Comparison of ENCODE assay signal across 27 cellular contexts in the genomic region with DNA sequence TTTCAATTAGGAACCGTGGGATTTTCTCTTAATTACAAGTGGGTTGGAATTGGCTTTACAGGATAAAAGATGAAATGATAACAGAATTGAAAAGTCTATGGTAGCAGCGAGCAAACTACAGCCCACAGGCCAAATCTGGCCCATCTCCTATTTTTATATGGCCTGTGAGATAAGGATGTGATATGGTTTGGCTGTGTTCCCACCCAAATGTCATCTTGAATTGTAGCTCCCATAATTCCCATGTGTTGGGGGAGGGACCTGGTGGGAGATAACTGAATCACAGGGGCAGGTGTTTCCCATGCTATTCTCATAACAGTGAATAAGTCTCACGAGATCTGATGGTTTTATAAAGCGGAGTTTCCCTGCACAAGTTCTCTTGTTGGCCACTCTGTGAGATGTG.
"Had no signal": no experiment of that assay in that cellular context is flagged by ENCODE, and none has a peak within 500 bp of the region (broad histone marks: within the 10 kb centered on the region; RNA-seq: fewer than 3 reads in every experiment).

No MANE protein-coding gene starts in this region.

- H3K9me3 Mint-ChIP-seq: activated naive CD4-positive, alpha-beta T cell treated with anti-CD3 and anti-CD28 coated beads, Interleukin-2, amount 50 U/mL, for 24 hours; activated naive CD8-positive, alpha-beta T cell treated with anti-CD3 and anti-CD28 coated beads, Interleukin-2, amount 50 U/mL, for 24 hours; activated T-helper 2 cell treated with anti-CD3 and anti-CD28 coated beads, Interferon-gamma antibody, Interleukin-2, Interleukin-4, amounts not matched to agents 10 μg/mL and 5 μg/mL and 100 μg/mL, durations not matched to agents 14 hours and 24 hours and 36 hours; nephron; stimulated activated effector memory CD8-positive, alpha-beta T cell treated with anti-CD3 and anti-CD28 coated beads, Interleukin-12 subunit alpha, Interleukin-12 subunit beta, amount 100 ng/mL, for 72 hours; stimulated activated naive CD8-positive, alpha-beta T cell treated with anti-CD3 and anti-CD28 coated beads, Interleukin-15, Interleukin-2, amounts not matched to agents 100 ng/mL and 50 ng/mL, for 24 hours had no signal

- ATAC-seq: activated CD8-positive, alpha-beta memory T cell treated with anti-CD3 and anti-CD28 coated beads, Interleukin-2, amount 10 ng/mL, durations not matched to agents 7 days and 5 days; activated CD8-positive, alpha-beta T cell treated with anti-CD3 and anti-CD28 coated beads, Interleukin-2, amount 10 ng/mL, durations not matched to agents 7 days and 5 days; activated naive CD8-positive, alpha-beta T cell treated with anti-CD3 and anti-CD28 coated beads, Interleukin-2, amount 50 U/mL, for 24 hours; gastrocnemius medialis; stimulated activated effector memory CD8-positive, alpha-beta T cell treated with anti-CD3 and anti-CD28 coated beads, Interleukin-12 subunit alpha, Interleukin-12 subunit beta, amount 100 ng/mL, for 72 hours; WTC11 had no signal

- H3K9me3 ChIP-seq: breast epithelium, gastrocnemius medialis, sigmoid colon, thoracic aorta, uterus had no signal

- H3K4me3 Mint-ChIP-seq: activated CD8-positive, alpha-beta memory T cell treated with anti-CD3 and anti-CD28 coated beads, Interleukin-2, amount 10 ng/mL, durations not matched to agents 7 days and 5 days; activated CD8-positive, alpha-beta T cell treated with anti-CD3 and anti-CD28 coated beads, Interleukin-2, amount 10 ng/mL, durations not matched to agents 7 days and 5 days; activated naive CD4-positive, alpha-beta T cell treated with anti-CD3 and anti-CD28 coated beads, Interleukin-2, amount 50 U/mL, for 24 hours; activated naive CD8-positive, alpha-beta T cell treated with anti-CD3 and anti-CD28 coated beads, Interleukin-2, amount 50 U/mL, for 24 hours; nephron; stimulated activated effector memory CD8-positive, alpha-beta T cell treated with anti-CD3 and anti-CD28 coated beads, Interleukin-12 subunit alpha, Interleukin-12 subunit beta, amount 100 ng/mL, for 72 hours; stimulated activated naive CD8-positive, alpha-beta T cell treated with anti-CD3 and anti-CD28 coated beads, Interleukin-15, Interleukin-2, amounts not matched to agents 100 ng/mL and 50 ng/mL, for 24 hours; WTC11 had no signal

- H3K27me3 ChIP-seq: breast epithelium, gastrocnemius medialis, sigmoid colon, uterus had no signal

- H3K4me1 Mint-ChIP-seq: activated CD8-positive, alpha-beta memory T cell treated with anti-CD3 and anti-CD28 coated beads, Interleukin-2, amount 10 ng/mL, durations not matched to agents 7 days and 5 days; activated naive CD4-positive, alpha-beta T cell treated with anti-CD3 and anti-CD28 coated beads, Interleukin-2, amount 50 U/mL, for 24 hours; activated naive CD8-positive, alpha-beta T cell treated with anti-CD3 and anti-CD28 coated beads, Interleukin-2, amount 50 U/mL, for 24 hours; stimulated activated effector memory CD8-positive, alpha-beta T cell treated with anti-CD3 and anti-CD28 coated beads, Interleukin-12 subunit alpha, Interleukin-12 subunit beta, amount 100 ng/mL, for 72 hours had no signal

- H3K27me3 Mint-ChIP-seq: activated CD8-positive, alpha-beta memory T cell treated with anti-CD3 and anti-CD28 coated beads, Interleukin-2, amount 10 ng/mL, durations not matched to agents 7 days and 5 days; activated naive CD4-positive, alpha-beta T cell treated with anti-CD3 and anti-CD28 coated beads, Interleukin-2, amount 50 U/mL, for 24 hours; activated naive CD8-positive, alpha-beta T cell treated with anti-CD3 and anti-CD28 coated beads, Interleukin-2, amount 50 U/mL, for 24 hours; progenitor cell of endocrine pancreas; stimulated activated naive CD8-positive, alpha-beta T cell treated with anti-CD3 and anti-CD28 coated beads, Interleukin-15, Interleukin-2, amounts not matched to agents 100 ng/mL and 50 ng/mL, for 24 hours had no signal

- H3K27ac Mint-ChIP-seq: activated CD8-positive, alpha-beta memory T cell treated with anti-CD3 and anti-CD28 coated beads, Interleukin-2, amount 10 ng/mL, durations not matched to agents 7 days and 5 days; activated CD8-positive, alpha-beta T cell treated with anti-CD3 and anti-CD28 coated beads, Interleukin-2, amount 10 ng/mL, durations not matched to agents 7 days and 5 days; activated naive CD4-positive, alpha-beta T cell treated with anti-CD3 and anti-CD28 coated beads, Interleukin-2, amount 50 U/mL, for 24 hours; activated naive CD8-positive, alpha-beta T cell treated with anti-CD3 and anti-CD28 coated beads, Interleukin-2, amount 50 U/mL, for 24 hours; activated T-helper 2 cell treated with anti-CD3 and anti-CD28 coated beads, Interferon-gamma antibody, Interleukin-2, Interleukin-4, amounts not matched to agents 10 μg/mL and 5 μg/mL and 100 μg/mL, durations not matched to agents 14 hours and 24 hours and 36 hours; progenitor cell of endocrine pancreas; stimulated activated effector memory CD8-positive, alpha-beta T cell treated with anti-CD3 and anti-CD28 coated beads, Interleukin-12 subunit alpha, Interleukin-12 subunit beta, amount 100 ng/mL, for 72 hours; stimulated activated naive CD8-positive, alpha-beta T cell treated with anti-CD3 and anti-CD28 coated beads, Interleukin-15, Interleukin-2, amounts not matched to agents 100 ng/mL and 50 ng/mL, for 24 hours; WTC11 had no signal

- H3K27ac ChIP-seq: breast epithelium, sigmoid colon, thoracic aorta, uterus had no signal

- H3K36me3 Mint-ChIP-seq: WTC11 had no signal

- H3K4me1 ChIP-seq: breast epithelium, gastrocnemius medialis, sigmoid colon, uterus had no signal

- FAIRE-seq: small intestine had no signal

- H3K36me3 ChIP-seq: breast epithelium, uterus had no signal

- H3K4me3 ChIP-seq: breast epithelium, gastrocnemius medialis, sigmoid colon, thoracic aorta, uterus had no signal

- DNase-seq: activated CD4-positive, alpha-beta T cell treated with anti-CD3 and anti-CD28 coated beads for 1 hour; activated CD4-positive, alpha-beta T cell treated with anti-CD3 and anti-CD28 coated beads, Interleukin-2, amount 50 U/mL, for 1 hour; activated CD8-positive, alpha-beta memory T cell treated with anti-CD3 and anti-CD28 coated beads, Interleukin-2, amount 10 ng/mL, durations not matched to agents 7 days and 5 days; activated CD8-positive, alpha-beta T cell treated with anti-CD3 and anti-CD28 coated beads, Interleukin-2, amount 10 ng/mL, durations not matched to agents 7 days and 5 days; activated naive CD8-positive, alpha-beta T cell treated with anti-CD3 and anti-CD28 coated beads, Interleukin-2, amount 50 U/mL, for 24 hours; activated T-cell treated with anti-CD3 and anti-CD28 coated beads, Interleukin-2, amount 50 U/mL, for 48 hours; amygdala; central memory CD4-positive, alpha-beta T cell; effector memory CD4-positive, alpha-beta T cell; gastrocnemius medialis; glutamatergic neuron; left ventricle myocardium superior; mammary epithelial cell; sigmoid colon; small intestine; stimulated activated CD4-positive, alpha-beta T cell treated with anti-CD3 and anti-CD28 coated beads, Interleukin-4, amount 100 ng/mL, for 24 hours; T-helper 2 cell; uterus had no signal
